13 cellular contexts compared by ENCODE assay signal in genomic region chr7:50497068-50497642, GRCh38. TPM values are rescaled to one million over a fixed set of nuclear protein-coding genes. Genes with fewer than 3 reads are reported as not detected.
DNase-seq lines count a peak whose midpoint lies in the region; ATAC-seq, FAIRE-seq and TF ChIP-seq lines count a peak whose summit lies in the region.
"Had no signal": no experiment of that assay in that cellular context is flagged by ENCODE, and none has a peak within 500 bp of the region (broad histone marks: within the 10 kb centered on the region; RNA-seq: fewer than 3 reads in every experiment).

No MANE protein-coding gene starts in this region.

- in situ Hi-C loops in brain microvascular endothelial cell (cut with HindIII; ENCODE audit: low pct_ligation_motif_present, low sequenced_read_pairs) = no loop called here

- H3K36me3 ChIP-seq in ACC112 (ENCODE audit: insufficient read depth, low read length) (no peaks in the 10 kb centered on the region), brain microvascular endothelial cell (replicated peaks) (no peaks in the 10 kb centered on the region), left lung (no peaks in the 10 kb centered on the region)
- H3K36me3 ChIP-seq: BLaER1 treated with 17β-estradiol and CSF1 and Interleukin-3, amounts not matched to agents 10 nM and 100 nM; neutrophil had no signal

- intact Hi-C loops in left lung (cut with DNase I) = no loop called here

- H3K9me3 ChIP-seq in left lung = no peaks in the 10 kb centered on the region
- H3K9me3 ChIP-seq: neutrophil had no signal

- no peaks in the 10 kb centered on the region for H3K79me2 ChIP-seq in ACC112 (ENCODE audit: control insufficient read depth, insufficient read depth, low read length, unreplicated experiment)

- H3K4me1 ChIP-seq in ACC112 (ENCODE audit: control insufficient read depth, insufficient read depth, low read length, unreplicated experiment) (peaks cover 34% of the 10 kb centered on the region), left lung (peaks cover 0 to 8% of the 10 kb centered on the region in 2 donors)

- H3K27me3 ChIP-seq in ACC112 (ENCODE audit: insufficient read depth, low read length) = no peaks in the 10 kb centered on the region
- no peaks in the 10 kb centered on the region for H3K27me3 ChIP-seq in brain microvascular endothelial cell (replicated peaks)
- no peaks in the 10 kb centered on the region for H3K27me3 ChIP-seq in left lung

- H3K27ac ChIP-seq in ACC112 (ENCODE audit: low read depth, low read length) (peak overlapping the region; percentile 59), brain microvascular endothelial cell (no peak overlapping the region), left lung (no peak overlapping the region)
- H3K27ac ChIP-seq: BLaER1 treated with 17β-estradiol and CSF1 and Interleukin-3, amounts not matched to agents 10 nM and 100 nM; neutrophil had no signal

- peak; percentile 70 for ATAC-seq in left lung
- no peak for ATAC-seq in HG03457 (IDR thresholded peaks at IDR 0.05; ENCODE audit: unreplicated experiment)
- ATAC-seq: GM12878 had no signal

- FAIRE-seq in GM19239 (lab: Jason Lieb, UNC) = no peak
- FAIRE-seq: GM12878 had no signal

- TF ChIP-seq CTCF in brain microvascular endothelial cell (IDR thresholded peaks at IDR 0.05; ENCODE audit: low read depth, low read length, missing control alignments) (no peak), left lung (IDR thresholded peaks at IDR 0.05) (no peak)

- peak overlapping the region; percentile 19; the same call in 1 of the 2 replicates for H3K4me3 ChIP-seq in ACC112 (ENCODE audit: low read depth, low read length)
- H3K4me3 ChIP-seq in brain microvascular endothelial cell (ENCODE audit: low read depth, low read length) = no peak overlapping the region
- H3K4me3 ChIP-seq in left lung = no peak overlapping the region
- H3K4me3 ChIP-seq: BLaER1 treated with 17β-estradiol and CSF1 and Interleukin-3, amounts not matched to agents 10 nM and 100 nM; GM12878 had no signal

- DNase-seq in LoVo (ENCODE audit: low spot score) (peak; percentile 32), brain microvascular endothelial cell (peak; percentile 73), left lung (no peak), cortex of kidney (lab: John Stamatoyannopoulos, UW) (no peak), GM19239 (ENCODE audit: insufficient read length, low spot score) (no peak), Kasumi-1 (lab: John Stamatoyannopoulos, UW) (no peak)
- DNase-seq: activated CD4-positive, alpha-beta T cell treated with anti-CD3 and anti-CD28 coated beads for 4 hours; NCI-H1105 had no signal

- peak overlapping the region; percentile 82 for H2AFZ ChIP-seq in ACC112 (ENCODE audit: low read length, unreplicated experiment)

RNA-seq across cellular contexts. Expression of gene FIGNL1, which starts 47.0 kb away (rescaled TPM):
- 10 to 100 TPM; 12.0 to 13.5 TPM for total RNA-seq in left lung

Comparison
In these comparisons a context has a peak if more than half of its experiments do, and no peak if none do; other contexts are left out.
1. DNase-seq: peak in LoVo (single experiment) and brain microvascular endothelial cell (single experiment); none in left lung (0 of 2), cortex of kidney (single experiment), GM19239 (single experiment) and Kasumi-1 (0 of 2).